Comparison of ENCODE assay signal across 1 cellular context in genomic region chr14:68245146-68246073, GRCh38.
TF ChIP-seq lines count a peak whose summit lies in the region.

No MANE protein-coding gene starts in this region.

TF ChIP-seq in HCT116, 20 proteins besides CTCF, POLR2A, EP300 and RAD21 (continued from another document):
- no peak for TF ChIP-seq ZNF274 (IDR thresholded peaks at IDR 0.05; ENCODE audit: low read depth, low read length)
- no peak for TF ChIP-seq SIN3A (IDR thresholded peaks at IDR 0.05; ENCODE audit: low read depth)
- TF ChIP-seq SP1 (IDR thresholded peaks at IDR 0.05; ENCODE audit: low read depth) = no peak
- TF ChIP-seq TCF7L2 (IDR thresholded peaks at IDR 0.05; ENCODE audit: borderline replicate concordance, extremely low read depth, insufficient read depth, insufficient read length) = no peak
- no peak for TF ChIP-seq CEBPB (IDR thresholded peaks at IDR 0.05; ENCODE audit: low read depth)
